In genomic region chr4:917992-918391, GRCh38 we compare ENCODE assay signal across 32 cellular contexts.
"Had no signal": no experiment of that assay in that cellular context is flagged by ENCODE, and none has a peak within 500 bp of the region (broad histone marks: within the 10 kb centered on the region; RNA-seq: fewer than 3 reads in every experiment).

No MANE protein-coding gene starts in this region.

- ATAC-seq: activated CD4-positive, CD25-positive, alpha-beta regulatory T cell treated with anti-CD3 and anti-CD28 coated beads, Interleukin-2, amount 50 U/mL, for 24 hours; activated naive CD8-positive, alpha-beta T cell treated with anti-CD3 and anti-CD28 coated beads, Interleukin-2, amount 50 U/mL, for 24 hours; activated T-cell treated with anti-CD3 and anti-CD28 coated beads, Interleukin-2, amount 50 U/mL, for 4 hours; effector memory CD8-positive, alpha-beta T cell; foreskin keratinocyte; gastrocnemius medialis; heart right ventricle; T-helper 17 cell had no signal

- H3K27me3 Mint-ChIP-seq: activated B cell treated with CpG ODN at 0.5 μM for 24 hours; activated CD4-positive, alpha-beta memory T cell treated with anti-CD3 and anti-CD28 coated beads, Interleukin-2, amount 10 ng/mL, durations not matched to agents 7 days and 5 days; activated CD4-positive, alpha-beta T cell treated with anti-CD3 and anti-CD28 coated beads, Interleukin-2, amount 10 ng/mL, durations not matched to agents 24 days and 14 days; activated naive CD4-positive, alpha-beta T cell treated with anti-CD3 and anti-CD28 coated beads, Interleukin-2, amount 50 U/mL, for 24 hours; activated naive CD8-positive, alpha-beta T cell treated with anti-CD3 and anti-CD28 coated beads for 36 hours; activated naive CD8-positive, alpha-beta T cell treated with anti-CD3 and anti-CD28 coated beads, Interleukin-2, amount 50 U/mL, for 24 hours; effector memory CD8-positive, alpha-beta T cell; T-helper 17 cell had no signal

- H3K4me3 Mint-ChIP-seq: activated B cell treated with CpG ODN at 0.5 μM for 24 hours; activated CD4-positive, alpha-beta memory T cell treated with anti-CD3 and anti-CD28 coated beads, Interleukin-2, amount 10 ng/mL, durations not matched to agents 7 days and 5 days; activated CD4-positive, alpha-beta T cell treated with anti-CD3 and anti-CD28 coated beads, Interleukin-2, amount 10 ng/mL, durations not matched to agents 24 days and 14 days; activated naive CD4-positive, alpha-beta T cell treated with anti-CD3 and anti-CD28 coated beads for 36 hours; activated naive CD4-positive, alpha-beta T cell treated with anti-CD3 and anti-CD28 coated beads, Interleukin-2, amount 50 U/mL, for 24 hours; activated naive CD8-positive, alpha-beta T cell treated with anti-CD3 and anti-CD28 coated beads for 36 hours; activated naive CD8-positive, alpha-beta T cell treated with anti-CD3 and anti-CD28 coated beads, Interleukin-2, amount 50 U/mL, for 24 hours; activated T-cell treated with anti-CD3 and anti-CD28 coated beads, Interleukin-2, amount 50 U/mL, for 4 hours; brain; T-helper 17 cell; T-helper 2 cell treated with Interferon-gamma antibody and Interleukin-4, amounts not matched to agents 5 μg/mL and 100 μg/mL, for 36 hours had no signal

- H3K9me3 Mint-ChIP-seq: activated CD4-positive, alpha-beta T cell treated with anti-CD3 and anti-CD28 coated beads, Interleukin-2, amount 10 ng/mL, durations not matched to agents 24 days and 14 days; effector memory CD8-positive, alpha-beta T cell; T-helper 2 cell treated with Interferon-gamma antibody and Interleukin-4, amounts not matched to agents 5 μg/mL and 100 μg/mL, for 36 hours had no signal

- H3K4me1 ChIP-seq: breast epithelium, foreskin keratinocyte, gastrocnemius medialis had no signal

- H3K27ac ChIP-seq: adrenal gland, breast epithelium, cardiac muscle cell, coronary artery, esophagus muscularis mucosa, foreskin keratinocyte, gastrocnemius medialis, heart right ventricle, WERI-Rb-1 had no signal

- H3K4me3 ChIP-seq: adrenal gland, breast epithelium, cardiac muscle cell, coronary artery, esophagus muscularis mucosa, gastrocnemius medialis, heart right ventricle had no signal

- H3K36me3 ChIP-seq: adrenal gland, breast epithelium, cardiac muscle cell, gastrocnemius medialis had no signal

- DNase-seq: activated B cell treated with CpG ODN at 0.5 μM for 24 hours; activated CD4-positive, alpha-beta memory T cell treated with anti-CD3 and anti-CD28 coated beads, Interleukin-2, amount 10 ng/mL, durations not matched to agents 7 days and 5 days; activated CD4-positive, alpha-beta T cell treated with anti-CD3 and anti-CD28 coated beads, Interleukin-2, amount 10 ng/mL, durations not matched to agents 24 days and 14 days; activated CD4-positive, alpha-beta T cell treated with anti-CD3 and anti-CD28 coated beads, Interleukin-2, amount 50 U/mL, for 4 hours; activated CD8-positive, alpha-beta memory T cell treated with anti-CD3 and anti-CD28 coated beads for 24 hours; activated naive CD4-positive, alpha-beta T cell treated with anti-CD3 and anti-CD28 coated beads for 36 hours; activated naive CD8-positive, alpha-beta T cell treated with anti-CD3 and anti-CD28 coated beads for 36 hours; activated naive CD8-positive, alpha-beta T cell treated with anti-CD3 and anti-CD28 coated beads, Interleukin-2, amount 50 U/mL, for 24 hours; activated T-cell treated with anti-CD3 and anti-CD28 coated beads, Interleukin-2, amount 50 U/mL, for 4 hours; adrenal gland; amygdala; central memory CD4-positive, alpha-beta T cell; dermis blood vessel endothelial cell; effector CD4-positive, alpha-beta T cell; effector memory CD8-positive, alpha-beta T cell; erythroblast; foreskin keratinocyte; gastrocnemius medialis; heart right ventricle; T-helper 1 cell; T-helper 17 cell; T1000; WERI-Rb-1 had no signal

- H3K27ac Mint-ChIP-seq: activated B cell treated with CpG ODN at 0.5 μM for 24 hours; activated CD4-positive, alpha-beta memory T cell treated with anti-CD3 and anti-CD28 coated beads, Interleukin-2, amount 10 ng/mL, durations not matched to agents 7 days and 5 days; activated CD4-positive, alpha-beta T cell treated with anti-CD3 and anti-CD28 coated beads, Interleukin-2, amount 10 ng/mL, durations not matched to agents 24 days and 14 days; activated naive CD4-positive, alpha-beta T cell treated with anti-CD3 and anti-CD28 coated beads for 36 hours; activated naive CD4-positive, alpha-beta T cell treated with anti-CD3 and anti-CD28 coated beads, Interleukin-2, amount 50 U/mL, for 24 hours; activated naive CD8-positive, alpha-beta T cell treated with anti-CD3 and anti-CD28 coated beads for 36 hours; activated naive CD8-positive, alpha-beta T cell treated with anti-CD3 and anti-CD28 coated beads, Interleukin-2, amount 50 U/mL, for 24 hours; activated T-helper 2 cell treated with anti-CD3 and anti-CD28 coated beads, Interferon-gamma antibody, Interleukin-2, Interleukin-4, amounts not matched to agents 10 μg/mL and 5 μg/mL and 100 μg/mL, durations not matched to agents 14 hours and 24 hours and 36 hours; brain; T-helper 17 cell; T-helper 2 cell treated with Interferon-gamma antibody and Interleukin-4, amounts not matched to agents 5 μg/mL and 100 μg/mL, for 36 hours had no signal

- H3K27me3 ChIP-seq: adrenal gland, breast epithelium, cardiac muscle cell, esophagus muscularis mucosa, foreskin keratinocyte, gastrocnemius medialis, heart right ventricle had no signal

- H3K9me3 ChIP-seq: adrenal gland, breast epithelium, esophagus muscularis mucosa, gastrocnemius medialis had no signal
